ENCODE assay signal across 9 cellular contexts in the genomic region with DNA sequence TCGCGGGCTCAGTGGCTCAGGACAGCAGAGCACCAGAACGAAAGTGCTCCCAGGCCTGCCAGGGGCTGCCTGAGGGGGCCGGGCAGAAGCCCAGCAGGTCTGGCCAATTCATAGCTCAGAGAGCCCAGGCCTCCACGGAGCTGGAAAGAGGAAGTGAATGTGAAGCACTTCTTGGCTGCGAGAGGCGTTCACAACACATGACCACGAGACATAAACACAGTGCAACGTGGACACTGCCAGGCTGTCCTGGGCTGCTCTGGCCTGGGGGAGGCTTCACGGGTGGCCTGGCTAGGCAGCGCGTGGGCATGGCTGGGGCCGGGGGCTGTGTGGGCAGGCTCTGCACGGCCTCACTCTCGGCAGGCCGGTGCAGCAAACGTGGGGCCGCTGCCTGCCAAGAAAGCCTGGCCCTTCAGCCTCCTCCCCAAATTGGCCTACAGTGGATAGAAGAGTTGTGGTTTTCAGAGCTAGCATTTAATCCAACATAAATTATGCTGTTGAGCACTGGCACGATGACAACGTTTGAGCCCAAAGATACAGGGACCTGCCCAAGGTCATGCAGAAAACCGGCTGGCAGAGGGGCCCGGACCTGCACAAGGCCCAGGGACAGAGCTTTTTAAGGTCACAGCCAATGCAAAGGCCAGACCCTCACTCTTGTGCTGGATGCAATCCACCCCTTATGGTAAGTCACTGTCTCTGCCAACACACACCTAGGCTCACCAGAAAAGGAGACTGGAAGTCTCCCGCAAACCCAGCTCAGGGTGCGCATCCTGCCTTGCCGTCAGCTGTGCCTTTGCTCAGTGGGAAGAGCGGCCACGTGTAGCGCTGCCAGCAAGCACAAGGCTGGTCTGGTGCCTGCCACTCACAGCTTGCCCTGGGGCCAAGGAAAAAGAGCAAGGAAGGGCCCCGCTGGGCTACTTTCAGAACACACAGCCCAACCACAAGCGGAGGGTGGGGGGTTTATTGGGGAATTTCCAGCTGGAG. TPM values are rescaled to one million over a fixed set of nuclear protein-coding genes. Genes with fewer than 3 reads are reported as not detected.
A peak's percentile ranks its signal among the peaks of the same experiment; 100 is the strongest.
DNase-seq lines count a peak whose midpoint lies in the region; ATAC-seq and TF ChIP-seq lines count a peak whose summit lies in the region.
"Had no signal": no experiment of that assay in that cellular context is flagged by ENCODE, and none has a peak within 500 bp of the region (broad histone marks: within the 10 kb centered on the region; RNA-seq: fewer than 3 reads in every experiment).

No MANE protein-coding gene starts in this region.

- DNase-seq in AG09309 (ENCODE audit: low read depth) (peak; percentile 31), astrocyte of the spinal cord (ENCODE audit: low read depth, low spot score) (peak; percentile 67), left lung (peak; percentile 82 to 87), tibial artery (peak; percentile 91 to 94), NCI-H187 (lab: John Stamatoyannopoulos, UW) (no peak)
- DNase-seq in T-helper 2 cell treated with Interferon-gamma antibody and Interleukin-4, amounts not matched to agents 5 μg/mL and 100 μg/mL, for 36 hours (ENCODE audit: low spot score), result no peak

- in situ Hi-C loops in astrocyte of the spinal cord (cut with HindIII; ENCODE audit: low sequenced_read_pairs), result no loop called here

- intact Hi-C loops in left lung (cut with DNase I), result no loop called here
- intact Hi-C loops in tibial artery (cut with DNase I; ENCODE audit: low total_unique reads), result no loop called here

- H3K4me3 ChIP-seq in AG09309 (ENCODE audit: control insufficient read depth, low read depth, low read length) (no peak overlapping the region), astrocyte of the spinal cord (ENCODE audit: low read depth, low read length) (no peak overlapping the region), left lung (no peak overlapping the region), tibial artery (peak overlapping the region; percentile 12 to 13)

- no peaks in the 10 kb centered on the region for H3K9me3 ChIP-seq in left lung
- H3K9me3 ChIP-seq in tibial artery, result no peaks in the 10 kb centered on the region

- H3K36me3 ChIP-seq in left lung (peaks cover 0 to 5% of the 10 kb centered on the region in 2 donors), tibial artery (peaks cover 0 to 14% (median 4%) of the 10 kb centered on the region in 3 donors)

- peaks cover 15 to 25% of the 10 kb centered on the region in 2 donors for H3K4me1 ChIP-seq in left lung
- peaks cover 0 to 27% (median 16%) of the 10 kb centered on the region in 4 donors for H3K4me1 ChIP-seq in tibial artery

- H3K4me3 Mint-ChIP-seq in T-helper 2 cell treated with Interferon-gamma antibody and Interleukin-4, amounts not matched to agents 5 μg/mL and 100 μg/mL, for 36 hours, result no peak overlapping the region

- H3K27ac ChIP-seq in left lung (peak overlapping the region; percentile 64 to 73), tibial artery (peak overlapping the region; percentile 66 to 78)

- no peaks in the 10 kb centered on the region for H3K27me3 ChIP-seq in left lung
- H3K27me3 ChIP-seq in tibial artery, result no peaks in the 10 kb centered on the region

- no peaks in the 10 kb centered on the region for H3K36me3 Mint-ChIP-seq in T-helper 2 cell treated with Interferon-gamma antibody and Interleukin-4, amounts not matched to agents 5 μg/mL and 100 μg/mL, for 36 hours (ENCODE audit: low read depth)
- H3K36me3 Mint-ChIP-seq: activated naive CD4-positive, alpha-beta T cell treated with anti-CD3 and anti-CD28 coated beads, Interleukin-2, amount 50 U/mL, for 72 hours had no signal

- ATAC-seq in GM19395 (IDR thresholded peaks at IDR 0.05; ENCODE audit: unreplicated experiment) (peak; percentile 94), HG03378 (IDR thresholded peaks at IDR 0.05; ENCODE audit: unreplicated experiment) (peak; percentile 76), left lung (peak; percentile 96)

- no peaks in the 10 kb centered on the region for H3K27me3 Mint-ChIP-seq in T-helper 2 cell treated with Interferon-gamma antibody and Interleukin-4, amounts not matched to agents 5 μg/mL and 100 μg/mL, for 36 hours (ENCODE audit: low read depth)

- no peaks in the 10 kb centered on the region for H3K9me3 Mint-ChIP-seq in T-helper 2 cell treated with Interferon-gamma antibody and Interleukin-4, amounts not matched to agents 5 μg/mL and 100 μg/mL, for 36 hours
- H3K9me3 Mint-ChIP-seq: activated naive CD4-positive, alpha-beta T cell treated with anti-CD3 and anti-CD28 coated beads, Interleukin-2, amount 50 U/mL, for 72 hours had no signal

- H3K27ac Mint-ChIP-seq in T-helper 2 cell treated with Interferon-gamma antibody and Interleukin-4, amounts not matched to agents 5 μg/mL and 100 μg/mL, for 36 hours, result no peak overlapping the region

- H3K4me1 Mint-ChIP-seq in T-helper 2 cell treated with Interferon-gamma antibody and Interleukin-4, amounts not matched to agents 5 μg/mL and 100 μg/mL, for 36 hours (ENCODE audit: low read depth), result peaks cover 1% of the 10 kb centered on the region

- TF ChIP-seq CTCF in AG09309 (IDR thresholded peaks at IDR 0.05; ENCODE audit: control insufficient read depth, insufficient read depth, low read depth, low read length, missing control alignments), result no peak
- TF ChIP-seq CTCF in astrocyte of the spinal cord (IDR thresholded peaks at IDR 0.05; ENCODE audit: low read depth, low read length), result no peak
- TF ChIP-seq CTCF in left lung (IDR thresholded peaks at IDR 0.05), result no peak
- no peak for TF ChIP-seq CTCF in tibial artery (IDR thresholded peaks at IDR 0.05)

RNA-seq across cellular contexts. Expression of a gene that starts 8.6 kb away (rescaled TPM):
- 10 to 100 TPM; 56.0 to 80.1 TPM for total RNA-seq in left lung

RNA-seq across cellular contexts. Expression of a gene that starts 25.5 kb away (rescaled TPM):
- total RNA-seq in left lung, result not detected

RNA-seq across cellular contexts. Expression of a gene that starts 58.7 kb away (rescaled TPM):
- 10 to 100 TPM; 57.4 to 59.0 TPM for total RNA-seq in left lung

Comparison
In these comparisons a context has a peak if more than half of its experiments do, and no peak if none do; other contexts are left out.
1. DNase-seq: peak in AG09309 (single experiment), astrocyte of the spinal cord (single experiment), left lung (2 of 2) and tibial artery (2 of 2); none in T-helper 2 cell treated with Interferon-gamma antibody and Interleukin-4, amounts not matched to agents 5 μg/mL and 100 μg/mL, for 36 hours (single experiment) and NCI-H187 (0 of 2).
2. H3K4me3 ChIP-seq: peak in tibial artery (2 of 2); none in AG09309 (single experiment), astrocyte of the spinal cord (single experiment) and left lung (0 of 2).
3. Peak in every context shown above with its lines, with median percentiles within 50 percentile points of each other: ATAC-seq.